1 cellular context compared by ENCODE assay signal in the genomic region with DNA sequence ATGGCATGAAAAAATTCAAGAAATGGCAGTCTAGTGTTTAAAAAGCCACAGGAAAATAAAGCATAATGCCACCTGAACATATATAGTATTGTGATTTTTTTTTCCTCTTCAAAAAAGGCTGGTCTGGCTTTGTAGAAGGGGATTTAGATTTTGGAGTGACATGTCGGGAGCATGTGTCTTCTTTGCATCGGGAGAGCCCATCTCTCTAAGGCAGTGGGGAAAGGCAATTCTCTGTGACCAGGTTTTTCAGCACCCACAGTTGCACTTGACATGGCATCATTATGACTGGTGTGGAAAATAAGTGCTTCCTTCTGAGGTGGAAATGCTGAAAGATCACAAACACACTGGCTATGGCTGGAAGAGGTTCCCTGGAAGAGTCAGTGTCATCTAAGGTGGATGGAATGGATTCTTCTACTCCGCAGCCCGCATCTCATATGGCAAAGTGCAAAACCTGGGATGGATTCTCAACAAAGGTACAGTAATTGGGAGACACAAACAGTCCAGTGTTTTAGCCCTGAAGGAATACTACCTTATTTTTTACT.
TF ChIP-seq lines count a peak whose summit lies in the region.

No MANE protein-coding gene starts in this region.

TF ChIP-seq in A549, 52 proteins besides CTCF, POLR2A, EP300 and RAD21 (continued from another document):
- TF ChIP-seq, protein P1, sequence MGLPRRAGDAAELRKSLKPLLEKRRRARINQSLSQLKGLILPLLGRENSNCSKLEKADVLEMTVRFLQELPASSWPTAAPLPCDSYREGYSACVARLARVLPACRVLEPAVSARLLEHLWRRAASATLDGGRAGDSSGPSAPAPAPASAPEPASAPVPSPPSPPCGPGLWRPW (IDR thresholded peaks at IDR 0.05), result no peak
- TF ChIP-seq KDM5A (IDR thresholded peaks at IDR 0.05) (no peak), ZSCAN20 (CRISPR knock-in tag; IDR thresholded peaks at IDR 0.05) (no peak), ZNF302 (CRISPR knock-in tag; IDR thresholded peaks at IDR 0.05) (no peak), EHMT2 (IDR thresholded peaks at IDR 0.05; ENCODE audit: low read depth) (no peak), FOSB (CRISPR knock-in tag; IDR thresholded peaks at IDR 0.05) (no peak), SREBF2 (IDR thresholded peaks at IDR 0.05) (no peak), HOXB5 (CRISPR knock-in tag; IDR thresholded peaks at IDR 0.05) (no peak), ZC3H11A (IDR thresholded peaks at IDR 0.05) (no peak), MYC (IDR thresholded peaks at IDR 0.05; ENCODE audit: borderline replicate concordance, low read length) (no peak)
- TF ChIP-seq, protein P2, sequence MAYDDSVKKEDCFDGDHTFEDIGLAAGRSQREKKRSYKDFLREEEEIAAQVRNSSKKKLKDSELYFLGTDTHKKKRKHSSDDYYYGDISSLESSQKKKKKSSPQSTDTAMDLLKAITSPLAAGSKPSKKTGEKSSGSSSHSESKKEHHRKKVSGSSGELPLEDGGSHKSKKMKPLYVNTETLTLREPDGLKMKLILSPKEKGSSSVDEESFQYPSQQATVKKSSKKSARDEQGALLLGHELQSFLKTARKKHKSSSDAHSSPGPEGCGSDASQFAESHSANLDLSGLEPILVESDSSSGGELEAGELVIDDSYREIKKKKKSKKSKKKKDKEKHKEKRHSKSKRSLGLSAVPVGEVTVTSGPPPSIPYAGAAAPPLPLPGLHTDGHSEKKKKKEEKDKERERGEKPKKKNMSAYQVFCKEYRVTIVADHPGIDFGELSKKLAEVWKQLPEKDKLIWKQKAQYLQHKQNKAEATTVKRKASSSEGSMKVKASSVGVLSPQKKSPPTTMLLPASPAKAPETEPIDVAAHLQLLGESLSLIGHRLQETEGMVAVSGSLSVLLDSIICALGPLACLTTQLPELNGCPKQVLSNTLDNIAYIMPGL (CRISPR knock-in tag; IDR thresholded peaks at IDR 0.05; ENCODE audit: borderline replicate concordance), result no peak
- TF ChIP-seq, protein P3, sequence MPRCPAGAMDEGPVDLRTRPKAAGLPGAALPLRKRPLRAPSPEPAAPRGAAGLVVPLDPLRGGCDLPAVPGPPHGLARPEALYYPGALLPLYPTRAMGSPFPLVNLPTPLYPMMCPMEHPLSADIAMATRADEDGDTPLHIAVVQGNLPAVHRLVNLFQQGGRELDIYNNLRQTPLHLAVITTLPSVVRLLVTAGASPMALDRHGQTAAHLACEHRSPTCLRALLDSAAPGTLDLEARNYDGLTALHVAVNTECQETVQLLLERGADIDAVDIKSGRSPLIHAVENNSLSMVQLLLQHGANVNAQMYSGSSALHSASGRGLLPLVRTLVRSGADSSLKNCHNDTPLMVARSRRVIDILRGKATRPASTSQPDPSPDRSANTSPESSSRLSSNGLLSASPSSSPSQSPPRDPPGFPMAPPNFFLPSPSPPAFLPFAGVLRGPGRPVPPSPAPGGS (IDR thresholded peaks at IDR 0.05), result no peak
